ENCODE assay signal across 1 cellular context in the genomic region with DNA sequence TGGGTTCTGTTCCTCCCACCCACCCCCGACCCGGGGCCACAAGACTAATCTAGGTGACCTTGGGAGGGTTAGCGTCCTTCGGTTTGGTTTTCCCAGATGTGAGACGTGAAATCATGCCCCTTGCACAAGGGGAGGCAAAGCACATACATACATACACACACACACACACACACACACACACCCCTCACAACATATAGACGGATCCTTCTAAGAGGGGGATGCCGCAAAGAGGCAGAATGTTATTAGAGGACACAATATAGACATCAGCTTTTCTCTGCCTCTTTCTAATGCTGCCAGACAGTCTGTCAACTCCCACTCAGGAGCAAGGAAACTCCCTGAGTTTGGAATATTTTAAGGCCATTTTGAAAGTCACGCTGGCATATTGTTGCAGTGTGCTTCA.
TF ChIP-seq lines count a peak whose summit lies in the region.

No MANE protein-coding gene starts in this region.

TF ChIP-seq in SK-N-SH treated with all-trans-retinoic acid at 6 μM for 48 hours, 23 proteins besides CTCF, POLR2A, EP300 and RAD21 (continued from another document):
- TF ChIP-seq, protein P1, sequence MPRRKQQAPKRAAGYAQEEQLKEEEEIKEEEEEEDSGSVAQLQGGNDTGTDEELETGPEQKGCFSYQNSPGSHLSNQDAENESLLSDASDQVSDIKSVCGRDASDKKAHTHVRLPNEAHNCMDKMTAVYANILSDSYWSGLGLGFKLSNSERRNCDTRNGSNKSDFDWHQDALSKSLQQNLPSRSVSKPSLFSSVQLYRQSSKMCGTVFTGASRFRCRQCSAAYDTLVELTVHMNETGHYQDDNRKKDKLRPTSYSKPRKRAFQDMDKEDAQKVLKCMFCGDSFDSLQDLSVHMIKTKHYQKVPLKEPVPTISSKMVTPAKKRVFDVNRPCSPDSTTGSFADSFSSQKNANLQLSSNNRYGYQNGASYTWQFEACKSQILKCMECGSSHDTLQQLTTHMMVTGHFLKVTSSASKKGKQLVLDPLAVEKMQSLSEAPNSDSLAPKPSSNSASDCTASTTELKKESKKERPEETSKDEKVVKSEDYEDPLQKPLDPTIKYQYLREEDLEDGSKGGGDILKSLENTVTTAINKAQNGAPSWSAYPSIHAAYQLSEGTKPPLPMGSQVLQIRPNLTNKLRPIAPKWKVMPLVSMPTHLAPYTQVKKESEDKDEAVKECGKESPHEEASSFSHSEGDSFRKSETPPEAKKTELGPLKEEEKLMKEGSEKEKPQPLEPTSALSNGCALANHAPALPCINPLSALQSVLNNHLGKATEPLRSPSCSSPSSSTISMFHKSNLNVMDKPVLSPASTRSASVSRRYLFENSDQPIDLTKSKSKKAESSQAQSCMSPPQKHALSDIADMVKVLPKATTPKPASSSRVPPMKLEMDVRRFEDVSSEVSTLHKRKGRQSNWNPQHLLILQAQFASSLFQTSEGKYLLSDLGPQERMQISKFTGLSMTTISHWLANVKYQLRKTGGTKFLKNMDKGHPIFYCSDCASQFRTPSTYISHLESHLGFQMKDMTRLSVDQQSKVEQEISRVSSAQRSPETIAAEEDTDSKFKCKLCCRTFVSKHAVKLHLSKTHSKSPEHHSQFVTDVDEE (CRISPR knock-in tag; IDR thresholded peaks at IDR 0.05): no peak
- no peak for TF ChIP-seq BACH2 (CRISPR knock-in tag; IDR thresholded peaks at IDR 0.05; ENCODE audit: borderline replicate concordance)
